Comparison of ENCODE assay signal across 13 cellular contexts in the genomic region with DNA sequence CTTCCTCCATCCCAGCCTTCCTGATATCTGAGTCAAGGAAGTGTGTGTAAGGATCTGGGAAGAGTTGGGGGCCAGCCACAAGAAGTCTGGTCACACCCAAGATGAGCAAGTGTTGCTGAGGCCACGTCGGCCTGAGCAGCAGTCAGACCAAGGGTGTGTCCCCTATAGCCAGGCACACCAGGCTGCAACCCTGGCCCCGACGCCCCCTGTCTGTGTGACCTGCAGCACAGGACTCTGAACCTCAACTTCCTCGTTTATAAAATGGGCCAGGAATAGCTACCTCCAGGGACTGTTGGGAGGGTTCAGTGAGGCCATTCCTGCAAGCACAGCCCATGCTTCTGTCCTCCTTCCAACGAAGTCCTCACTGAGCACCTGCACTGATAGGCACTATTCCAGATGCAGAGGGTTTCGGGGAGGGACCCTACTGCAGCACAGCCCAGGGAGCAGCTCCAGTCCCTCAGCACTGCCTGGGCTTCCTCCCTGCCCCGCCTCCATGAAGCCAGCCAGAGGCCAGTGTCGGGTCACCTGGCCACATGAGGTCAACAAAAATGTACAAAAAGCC. TPM values are rescaled to one million over a fixed set of nuclear protein-coding genes. Genes with fewer than 3 reads are reported as not detected.
A peak's percentile ranks its signal among the peaks of the same experiment; 100 is the strongest.
DNase-seq lines count a peak whose midpoint lies in the region; ATAC-seq and TF ChIP-seq lines count a peak whose summit lies in the region.
"Had no signal": no experiment of that assay in that cellular context is flagged by ENCODE, and none has a peak within 500 bp of the region (broad histone marks: within the 10 kb centered on the region; RNA-seq: fewer than 3 reads in every experiment).

No MANE protein-coding gene starts in this region.

- no peaks in the 10 kb centered on the region for H3K9me3 ChIP-seq in muscle layer of colon (ENCODE audit: low read length)
- H3K9me3 ChIP-seq in upper lobe of right lung = no peaks in the 10 kb centered on the region
- H3K9me3 ChIP-seq: testis had no signal

- H3K36me3 ChIP-seq in muscle layer of colon (ENCODE audit: insufficient read depth, low read length) (peaks cover 26% of the 10 kb centered on the region), upper lobe of right lung (no peaks in the 10 kb centered on the region)

- H3K27ac ChIP-seq in muscle layer of colon (ENCODE audit: low read depth, low read length) (peak overlapping the region; percentile 59), upper lobe of right lung (no peak overlapping the region)

- ATAC-seq in activated CD4-positive, CD25-positive, alpha-beta regulatory T cell treated with anti-CD3 and anti-CD28 coated beads, Interleukin-2, amount 50 U/mL, for 24 hours = no peak
- ATAC-seq in Right ventricle myocardium inferior (peak; percentile 32), upper lobe of right lung (peak; percentile 37), SK-N-SH treated with all-trans-retinoic acid at 6 μM for 48 hours (no peak), HG03565 (IDR thresholded peaks at IDR 0.05; ENCODE audit: unreplicated experiment) (no peak)
- ATAC-seq: activated CD8-positive, alpha-beta T cell treated with anti-CD3 and anti-CD28 coated beads, Interleukin-2, amount 10 ng/mL, durations not matched to agents 7 days and 5 days had no signal

- no peak for TF ChIP-seq CTCF in upper lobe of right lung (IDR thresholded peaks at IDR 0.05)

- peak; percentile 18 for DNase-seq in activated CD4-positive, CD25-positive, alpha-beta regulatory T cell treated with anti-CD3 and anti-CD28 coated beads, Interleukin-2, amount 50 U/mL, for 72 hours
- DNase-seq in Right ventricle myocardium inferior (ENCODE audit: missing footprints) (peak; percentile 69), upper lobe of right lung (peak; percentile 66), mesenteric fat pad (ENCODE audit: low spot score) (no peak)
- DNase-seq: 8988T; activated CD8-positive, alpha-beta T cell treated with anti-CD3 and anti-CD28 coated beads, Interleukin-2, amount 10 ng/mL, durations not matched to agents 7 days and 5 days; MV-4-11; OCI-M1 had no signal

- H3K9ac ChIP-seq in muscle layer of colon (ENCODE audit: low read length) = peak overlapping the region; percentile 44

- H3K27me3 ChIP-seq in muscle layer of colon (ENCODE audit: control insufficient read depth in 1 of 2, insufficient read depth in 2 of 2, low read length in 2 of 2) (no peaks in the 10 kb centered on the region), upper lobe of right lung (no peaks in the 10 kb centered on the region)
- H3K27me3 ChIP-seq: testis had no signal

- intact Hi-C loops in Right ventricle myocardium inferior (cut with DNase I) (no loop called here), upper lobe of right lung (cut with DNase I) (no loop called here)

- H3K4me3 ChIP-seq in muscle layer of colon (ENCODE audit: low read depth in 1 of 2, low read length in 2 of 2) (peak overlapping the region in 1 of 2 donors; percentile 9), upper lobe of right lung (no peak overlapping the region)
- H3K4me3 ChIP-seq: testis had no signal

- peaks cover 90% of the 10 kb centered on the region for H3K4me1 ChIP-seq in muscle layer of colon (ENCODE audit: insufficient read depth, low read length)
- H3K4me1 ChIP-seq in upper lobe of right lung = peaks cover 25% of the 10 kb centered on the region

TF ChIP-seq in SK-N-SH treated with all-trans-retinoic acid at 6 μM for 48 hours, 23 proteins besides CTCF, POLR2A, EP300 and RAD21:
- TF ChIP-seq GLIS3 (CRISPR knock-in tag; IDR thresholded peaks at IDR 0.05) = no peak
- TF ChIP-seq ZNF70 (CRISPR knock-in tag; IDR thresholded peaks at IDR 0.05) = no peak
- TF ChIP-seq ARNTL (CRISPR knock-in tag; IDR thresholded peaks at IDR 0.05; ENCODE audit: borderline replicate concordance, low read depth) = no peak
- TF ChIP-seq, protein P1, sequence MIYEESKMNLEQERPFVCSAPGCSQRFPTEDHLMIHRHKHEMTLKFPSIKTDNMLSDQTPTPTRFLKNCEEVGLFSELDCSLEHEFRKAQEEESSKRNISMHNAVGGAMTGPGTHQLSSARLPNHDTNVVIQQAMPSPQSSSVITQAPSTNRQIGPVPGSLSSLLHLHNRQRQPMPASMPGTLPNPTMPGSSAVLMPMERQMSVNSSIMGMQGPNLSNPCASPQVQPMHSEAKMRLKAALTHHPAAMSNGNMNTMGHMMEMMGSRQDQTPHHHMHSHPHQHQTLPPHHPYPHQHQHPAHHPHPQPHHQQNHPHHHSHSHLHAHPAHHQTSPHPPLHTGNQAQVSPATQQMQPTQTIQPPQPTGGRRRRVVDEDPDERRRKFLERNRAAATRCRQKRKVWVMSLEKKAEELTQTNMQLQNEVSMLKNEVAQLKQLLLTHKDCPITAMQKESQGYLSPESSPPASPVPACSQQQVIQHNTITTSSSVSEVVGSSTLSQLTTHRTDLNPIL (CRISPR knock-in tag; IDR thresholded peaks at IDR 0.05; ENCODE audit: low read depth) = no peak
- TF ChIP-seq, protein P2, sequence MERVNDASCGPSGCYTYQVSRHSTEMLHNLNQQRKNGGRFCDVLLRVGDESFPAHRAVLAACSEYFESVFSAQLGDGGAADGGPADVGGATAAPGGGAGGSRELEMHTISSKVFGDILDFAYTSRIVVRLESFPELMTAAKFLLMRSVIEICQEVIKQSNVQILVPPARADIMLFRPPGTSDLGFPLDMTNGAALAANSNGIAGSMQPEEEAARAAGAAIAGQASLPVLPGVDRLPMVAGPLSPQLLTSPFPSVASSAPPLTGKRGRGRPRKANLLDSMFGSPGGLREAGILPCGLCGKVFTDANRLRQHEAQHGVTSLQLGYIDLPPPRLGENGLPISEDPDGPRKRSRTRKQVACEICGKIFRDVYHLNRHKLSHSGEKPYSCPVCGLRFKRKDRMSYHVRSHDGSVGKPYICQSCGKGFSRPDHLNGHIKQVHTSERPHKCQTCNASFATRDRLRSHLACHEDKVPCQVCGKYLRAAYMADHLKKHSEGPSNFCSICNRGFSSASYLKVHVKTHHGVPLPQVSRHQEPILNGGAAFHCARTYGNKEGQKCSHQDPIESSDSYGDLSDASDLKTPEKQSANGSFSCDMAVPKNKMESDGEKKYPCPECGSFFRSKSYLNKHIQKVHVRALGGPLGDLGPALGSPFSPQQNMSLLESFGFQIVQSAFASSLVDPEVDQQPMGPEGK (CRISPR knock-in tag; IDR thresholded peaks at IDR 0.05; ENCODE audit: borderline replicate concordance) = no peak
- TF ChIP-seq TCF4 (CRISPR knock-in tag; IDR thresholded peaks at IDR 0.05; ENCODE audit: borderline replicate concordance) = no peak
- TF ChIP-seq ESRRG (CRISPR knock-in tag; IDR thresholded peaks at IDR 0.05) = no peak
- no peak for TF ChIP-seq ISL1 (CRISPR knock-in tag; IDR thresholded peaks at IDR 0.05)
- no peak for TF ChIP-seq SNAI2 (CRISPR knock-in tag; IDR thresholded peaks at IDR 0.05)

RNA-seq across cellular contexts. Expression of a gene that starts 13.3 kb away (rescaled TPM):
- 260 TPM for total RNA-seq in Right ventricle myocardium inferior
- total RNA-seq in upper lobe of right lung = 161 TPM
- total RNA-seq in mesenteric fat pad = 70.6 TPM

RNA-seq across cellular contexts. Expression of a gene that starts 16.1 kb away (rescaled TPM):
- total RNA-seq in Right ventricle myocardium inferior (0.16 TPM), upper lobe of right lung (0.49 TPM), mesenteric fat pad (not detected)
- total RNA-seq: activated CD8-positive, alpha-beta T cell treated with anti-CD3 and anti-CD28 coated beads, Interleukin-2, amount 10 ng/mL, durations not matched to agents 7 days and 5 days had no signal

RNA-seq across cellular contexts. Expression of a gene that starts 39.3 kb away (rescaled TPM):
- total RNA-seq in Right ventricle myocardium inferior (3.1 TPM), upper lobe of right lung (7.7 TPM), mesenteric fat pad (4.2 TPM)

Comparison
In these comparisons a context has a peak if more than half of its experiments do, and no peak if none do; other contexts are left out.
1. ATAC-seq: peak in Right ventricle myocardium inferior (single experiment) and upper lobe of right lung (single experiment); none in activated CD4-positive, CD25-positive, alpha-beta regulatory T cell treated with anti-CD3 and anti-CD28 coated beads, Interleukin-2, amount 50 U/mL, for 24 hours (0 of 2), SK-N-SH treated with all-trans-retinoic acid at 6 μM for 48 hours (single experiment) and HG03565 (single experiment).